In genomic region chrX:108297290-108297689, GRCh38 we compare ENCODE assay signal across 11 cellular contexts.
DNase-seq lines count a peak whose midpoint lies in the region; ATAC-seq, FAIRE-seq and TF ChIP-seq lines count a peak whose summit lies in the region.
"Had no signal": no experiment of that assay in that cellular context is flagged by ENCODE, and none has a peak within 500 bp of the region (broad histone marks: within the 10 kb centered on the region; RNA-seq: fewer than 3 reads in every experiment).

No MANE protein-coding gene starts in this region.

- POLR2A ChIA-PET in Panc1 (lab: Charles Lee) = no interaction called here

- H3K4me3 ChIP-seq in left ventricle myocardium inferior (no peak overlapping the region), Panc1 (ENCODE audit: low read depth in 2 of 2, low read length in 2 of 2) (no peak overlapping the region), fibroblast of mammary gland (ENCODE audit: control insufficient read depth, low read depth, low read length) (no peak overlapping the region)

- no peak for FAIRE-seq in GM19239 (lab: Jason Lieb, UNC)

- no TSS peak for BruUV-seq in Panc1 (replicated peaks; lab: Mats Ljungman, UMichigan)

- no peak overlapping the region for H3K27ac ChIP-seq in left ventricle myocardium inferior (replicated peaks)
- H3K27ac ChIP-seq in Panc1 (ENCODE audit: low read length) = no peak overlapping the region

- H3K9me3 ChIP-seq in left ventricle myocardium inferior (replicated peaks) (no peaks in the 10 kb centered on the region), Panc1 (ENCODE audit: control insufficient read depth, insufficient read depth, low read depth, low read length) (no peaks in the 10 kb centered on the region)

- CTCF ChIA-PET in Panc1 (lab: Charles Lee) = no interaction called here

- in situ Hi-C loops in Panc1 (cut with HindIII; ENCODE audit: low pct_unique_long_range_greater_than_20kb, low sequenced_read_pairs) = no loop called here

- no peaks in the 10 kb centered on the region for H3K4me1 ChIP-seq in left ventricle myocardium inferior
- H3K4me1 ChIP-seq in Panc1 (ENCODE audit: control insufficient read depth, insufficient read depth, low read length) = no peaks in the 10 kb centered on the region

- peak; percentile 22 for TF ChIP-seq CTCF in left ventricle myocardium inferior (IDR thresholded peaks at IDR 0.05; ENCODE audit: borderline replicate concordance)
- TF ChIP-seq CTCF in Panc1 (IDR thresholded peaks at IDR 0.05) = 0 out of 2 replicates have a peak, but pooled peaks have one; percentile 6
- TF ChIP-seq CTCF in fibroblast of mammary gland (conservative IDR thresholded peaks at IDR 0.05; ENCODE audit: control insufficient read depth, insufficient read depth, low read depth, low read length) = peak; percentile 6

- intact Hi-C loops in left ventricle myocardium inferior (cut with micrococcal nuclease) = no loop called here
- intact Hi-C loops in cardiac septum (cut with DNase I) = no loop called here
- intact Hi-C loops in Panc1 (cut with micrococcal nuclease; ENCODE audit: unreplicated experiment) = no loop called here

- no peak for ATAC-seq in Panc1

- no peak for DNase-seq in left ventricle myocardium inferior
- no peak for DNase-seq in cardiac septum (ENCODE audit: low spot score)
- no peak for DNase-seq in Panc1 (ENCODE audit: low read depth, low spot score)
- no peak for DNase-seq in fibroblast of mammary gland (ENCODE audit: low read depth)
- no peak for DNase-seq in GM19239 (ENCODE audit: insufficient read length, low spot score)
- DNase-seq in activated effector memory CD4-positive, alpha-beta T cell treated with Interleukin-2 at 50 U/mL for 16 hours = no peak
- DNase-seq in SHP77 treated with DMSO at 0.1 percent for 48 hours (lab: John Stamatoyannopoulos, UW) = no peak
- DNase-seq: HCEC 1CT, MV-4-11, NCI-H1417 treated with DMSO at 0.1 percent for 48 hours, NCI-H2029 treated with DMSO at 0.1 percent for 48 hours had no signal

- H3K27me3 ChIP-seq in left ventricle myocardium inferior (ENCODE audit: low read depth) (no peaks in the 10 kb centered on the region), Panc1 (ENCODE audit: control insufficient read depth, insufficient read depth, low read length) (no peaks in the 10 kb centered on the region)

- no peaks in the 10 kb centered on the region for H3K36me3 ChIP-seq in left ventricle myocardium inferior
- no peaks in the 10 kb centered on the region for H3K36me3 ChIP-seq in Panc1 (ENCODE audit: control insufficient read depth, insufficient read depth, low read length)
